In the genomic region with DNA sequence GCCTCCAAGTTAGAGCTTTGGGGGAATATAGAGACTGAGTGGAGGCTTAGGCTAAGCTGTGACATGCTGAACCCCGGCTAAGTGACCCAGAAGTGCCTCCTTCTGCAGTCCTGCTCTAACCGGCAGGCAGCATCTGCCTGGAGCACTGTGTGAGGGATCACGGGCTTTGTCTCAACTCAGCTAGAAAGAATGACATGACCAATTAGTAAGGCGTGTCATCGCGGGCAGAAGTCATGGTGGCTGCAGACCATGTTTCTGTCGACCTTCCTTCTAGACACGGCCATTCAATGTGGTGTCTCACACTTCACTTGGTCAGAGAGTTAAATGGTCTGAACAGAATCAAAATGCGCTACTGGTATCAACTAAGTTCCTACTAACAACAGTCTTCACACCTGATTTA, we compare ENCODE assay signal across 18 cellular contexts. TPM values are rescaled to one million over a fixed set of nuclear protein-coding genes. Genes with fewer than 3 reads are reported as not detected.
A peak's percentile ranks its signal among the peaks of the same experiment; 100 is the strongest.
DNase-seq lines count a peak whose midpoint lies in the region; ATAC-seq, FAIRE-seq and TF ChIP-seq lines count a peak whose summit lies in the region.
"Had no signal": no experiment of that assay in that cellular context is flagged by ENCODE, and none has a peak within 500 bp of the region (broad histone marks: within the 10 kb centered on the region; RNA-seq: fewer than 3 reads in every experiment).

No MANE protein-coding gene starts in this region.

- H3K4me3 ChIP-seq in WERI-Rb-1 (ENCODE audit: low read depth, low read length) (no peak overlapping the region), muscle layer of duodenum (ENCODE audit: low read depth in 1 of 2, low read length in 2 of 2) (peak overlapping the region in 1 of 2 donors; percentile 5), transverse colon (no peak overlapping the region)
- H3K4me3 ChIP-seq: K562, MG63, Peyer's patch had no signal

- in situ Hi-C loops in transverse colon (cut with MboI; ENCODE audit: low pct_ligation_motif_present in 1 of 4, low pct_unique_long_range_greater_than_20kb in 1 of 4, low sequenced_read_pairs in 3 of 4) = no loop called here

- peak; percentile 20 for ATAC-seq in esophagus mucosa
- ATAC-seq: K562 had no signal

- TF ChIP-seq POLR2A in transverse colon (IDR thresholded peaks at IDR 0.05) = no peak

- intact Hi-C loops in transverse colon (cut with DNase I; ENCODE audit: low total_unique reads) = no loop called here

- H3K9me3 ChIP-seq in WERI-Rb-1 (ENCODE audit: severe bottlenecking) = no peaks in the 10 kb centered on the region
- H3K9me3 ChIP-seq in muscle layer of duodenum (ENCODE audit: control insufficient read depth in 1 of 2, low read length in 2 of 2) = no peaks in the 10 kb centered on the region
- H3K9me3 ChIP-seq in transverse colon = no peaks in the 10 kb centered on the region
- H3K9me3 ChIP-seq: BE2C, MG63, Peyer's patch had no signal

- WGBS in transverse colon (ENCODE audit: low coverage in 1 of 2), 2 donors = 80 to 93% methylated on average over 5 to 9 of the region's 9 CpGs

- DNase-seq in WERI-Rb-1 = peak; percentile 41
- no peak for DNase-seq in transverse colon
- DNase-seq in urothelium cell line (ENCODE audit: low spot score) = no peak
- no peak for DNase-seq in HuH-7 (ENCODE audit: low spot score)
- DNase-seq in OCI-M1 (lab: John Stamatoyannopoulos, UW) = no peak
- DNase-seq: BE2C, MG63, NCI-H1417, NCI-H1694 treated with DMSO at 0.1 percent for 48 hours, NCI-H2081 treated with DMSO at 0.1 percent for 48 hours, NCI-H2171 treated with DMSO at 0.1 percent for 48 hours, NCI-H524 treated with DMSO at 0.1 percent for 48 hours, NCI-H82, Peyer's patch had no signal

- TF ChIP-seq EP300 in transverse colon (IDR thresholded peaks at IDR 0.05; ENCODE audit: low read depth) = no peak

- no peaks in the 10 kb centered on the region for H3K4me1 ChIP-seq in muscle layer of duodenum (ENCODE audit: control insufficient read depth in 1 of 2, insufficient read depth in 2 of 2, low read length in 2 of 2)
- H3K4me1 ChIP-seq in transverse colon = peaks cover 0 to 4% (median 0%) of the 10 kb centered on the region in 4 donors
- H3K4me1 ChIP-seq: BE2C, Peyer's patch had no signal

- FAIRE-seq in urothelium cell line (lab: Jason Lieb, UNC) = no peak
- FAIRE-seq: GM19239, K562 had no signal

- H3K27me3 ChIP-seq in WERI-Rb-1 (ENCODE audit: insufficient read depth, low read depth, severe bottlenecking) (no peaks in the 10 kb centered on the region), muscle layer of duodenum (ENCODE audit: low read depth, low read length) (no peaks in the 10 kb centered on the region), transverse colon (no peaks in the 10 kb centered on the region)
- H3K27me3 ChIP-seq: BE2C, MG63, Peyer's patch had no signal

- no peak for TF ChIP-seq CTCF in WERI-Rb-1 (IDR thresholded peaks at IDR 0.05; ENCODE audit: low read depth, low read length)
- TF ChIP-seq CTCF in transverse colon (IDR thresholded peaks at IDR 0.05) = no peak

- H3K36me3 ChIP-seq in WERI-Rb-1 = peaks cover 4% of the 10 kb centered on the region
- peaks cover 0 to 30% of the 10 kb centered on the region in 2 donors for H3K36me3 ChIP-seq in muscle layer of duodenum (ENCODE audit: control insufficient read depth in 1 of 2, insufficient read depth in 2 of 2, low read length in 2 of 2)
- peaks cover 0 to 6% (median 0%) of the 10 kb centered on the region in 4 donors for H3K36me3 ChIP-seq in transverse colon
- H3K36me3 ChIP-seq: BE2C, MG63, Peyer's patch had no signal

- no peak overlapping the region for H3K27ac ChIP-seq in WERI-Rb-1
- peak overlapping the region; percentile 10 for H3K27ac ChIP-seq in muscle layer of duodenum (ENCODE audit: low read length)
- H3K27ac ChIP-seq in transverse colon = peak overlapping the region in 3 of 4 donors; percentile 35 to 60 (median 39)

RNA-seq across cellular contexts. Expression of gene HUS1B, which starts 35.0 kb away (rescaled TPM):
- 0.40 TPM for total RNA-seq in esophagus mucosa
- total RNA-seq in transverse colon = 1 to 10 TPM in 2 of 4 donors, under 1 TPM in 1, not detected in 1; 0.80 to 7.5 (median 3.7) TPM
